In genomic region chr21:42834730-42835191, GRCh38 we compare ENCODE assay signal across 1 cellular context.
TF ChIP-seq lines count a peak whose summit lies in the region.

No MANE protein-coding gene starts in this region.

TF ChIP-seq in HepG2, 621 proteins besides CTCF, POLR2A, EP300 and RAD21:
- no peak for TF ChIP-seq ARNTL (CRISPR knock-in tag; IDR thresholded peaks at IDR 0.05)
- no peak for TF ChIP-seq HNRNPL (IDR thresholded peaks at IDR 0.05; ENCODE audit: low read depth, low read length)
- TF ChIP-seq RXRA (CRISPR knock-in tag; IDR thresholded peaks at IDR 0.05), result no peak
- no peak for TF ChIP-seq RFXAP (CRISPR knock-in tag; IDR thresholded peaks at IDR 0.05; ENCODE audit: borderline replicate concordance)
- 0 out of 2 replicates have a peak, but pooled peaks have one; percentile 10 for TF ChIP-seq KDM2A (CRISPR knock-in tag; IDR thresholded peaks at IDR 0.05; ENCODE audit: borderline replicate concordance, low read depth)
- no peak for TF ChIP-seq ZNF564 (CRISPR knock-in tag; IDR thresholded peaks at IDR 0.05)
